27 cellular contexts compared by ENCODE assay signal in the genomic region with DNA sequence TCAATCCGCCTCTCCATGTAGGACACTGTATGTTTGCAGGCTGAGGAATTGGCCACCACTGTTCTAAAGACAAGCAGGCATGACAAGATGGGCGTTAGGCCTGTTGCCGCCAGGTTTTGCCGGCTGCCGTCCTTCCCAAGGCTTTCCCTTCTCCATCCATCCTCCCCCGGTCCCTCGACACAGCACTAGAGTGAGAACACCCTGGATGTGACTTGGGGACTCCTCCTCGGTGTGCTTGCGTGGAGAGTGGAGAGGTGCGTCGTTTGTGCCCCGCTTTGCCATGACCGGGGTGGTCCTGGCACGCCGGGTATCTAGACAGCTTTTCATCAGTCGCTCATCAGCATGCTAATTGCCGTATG.
DNase-seq lines count a peak whose midpoint lies in the region; ATAC-seq and TF ChIP-seq lines count a peak whose summit lies in the region.
"Had no signal": no experiment of that assay in that cellular context is flagged by ENCODE, and none has a peak within 500 bp of the region (broad histone marks: within the 10 kb centered on the region; RNA-seq: fewer than 3 reads in every experiment).

No MANE protein-coding gene starts in this region.

- no peak for TF ChIP-seq CTCF in upper lobe of right lung (IDR thresholded peaks at IDR 0.05)
- no peak for TF ChIP-seq CTCF in activated CD8-positive, alpha-beta T cell treated with anti-CD3 and anti-CD28 coated beads for 36 hours (IDR thresholded peaks at IDR 0.05)

- peaks cover 22% of the 10 kb centered on the region for H3K36me3 Mint-ChIP-seq in activated CD8-positive, alpha-beta T cell treated with anti-CD3 and anti-CD28 coated beads for 36 hours (ENCODE audit: low read depth)
- H3K36me3 Mint-ChIP-seq: natural killer cell had no signal

- CTCF ChIA-PET in activated CD8-positive, alpha-beta T cell treated with anti-CD3 and anti-CD28 coated beads for 36 hours (lab: Charles Lee): no interaction called here

- peak overlapping the region; percentile 26 for H3K27ac ChIP-seq in ectodermal cell (ENCODE audit: insufficient read depth, low read depth, low read length, poor library complexity, severe bottlenecking)
- no peak overlapping the region for H3K27ac ChIP-seq in upper lobe of right lung
- H3K27ac ChIP-seq: foreskin keratinocyte, parathyroid adenoma, upper lobe of left lung, WERI-Rb-1 had no signal

- DNase-seq in cardiac septum (ENCODE audit: low spot score) (peak; percentile 51), Right ventricle myocardium superior (no peak), occipital lobe (lab: John Stamatoyannopoulos, UW) (peak; percentile 52), upper lobe of right lung (peak; percentile 51), NOMO-1 treated with dmso at 0.1 percent for 144 hours (lab: John Stamatoyannopoulos, UW; ENCODE audit: unreplicated experiment) (no peak), H4 (ENCODE audit: low spot score) (no peak)
- no peak for DNase-seq in activated CD8-positive, alpha-beta T cell treated with anti-CD3 and anti-CD28 coated beads for 36 hours
- DNase-seq: 8988T; activated CD4-positive, alpha-beta T cell treated with anti-CD3 and anti-CD28 coated beads, Interleukin-2, amount 50 U/mL, for 1 hour; activated CD8-positive, alpha-beta memory T cell treated with anti-CD3 and anti-CD28 coated beads, Interleukin-2, amount 50 U/mL, for 4 hours; effector CD8-positive, alpha-beta T cell; foreskin keratinocyte; GDM1; GOT3; immature natural killer cell; natural killer cell; NCI-H1048; NCI-H187; NCI-H2171 treated with DMSO at 0.1 percent for 48 hours; stimulated activated CD8-positive, alpha-beta memory T cell treated with anti-CD3 and anti-CD28 coated beads, Interleukin-4, amount 100 ng/mL, for 48 hours; upper lobe of left lung; WERI-Rb-1 had no signal

- H3K4me1 ChIP-seq in ectodermal cell (ENCODE audit: control insufficient read depth, insufficient read depth, low read length) (peaks cover 10% of the 10 kb centered on the region), upper lobe of right lung (no peaks in the 10 kb centered on the region)
- H3K4me1 ChIP-seq: foreskin keratinocyte, parathyroid adenoma, upper lobe of left lung had no signal

- H3K4me1 Mint-ChIP-seq in activated CD8-positive, alpha-beta T cell treated with anti-CD3 and anti-CD28 coated beads for 36 hours (ENCODE audit: low read depth): peaks cover 4% of the 10 kb centered on the region
- H3K4me1 Mint-ChIP-seq: activated T-helper 17 cell treated with anti-CD3 and anti-CD28 coated beads, Interleukin-2, amount 50 U/mL, for 72 hours had no signal

- ATAC-seq in Right ventricle myocardium superior (ENCODE audit: poor library complexity) (no peak), upper lobe of right lung (no peak)
- no peak for ATAC-seq in activated CD8-positive, alpha-beta T cell treated with anti-CD3 and anti-CD28 coated beads for 36 hours
- ATAC-seq: activated naive CD4-positive, alpha-beta T cell treated with anti-CD3 and anti-CD28 coated beads, Interleukin-2, amount 50 U/mL, for 72 hours; activated T-helper 17 cell treated with anti-CD3 and anti-CD28 coated beads, Interleukin-2, amount 50 U/mL, for 72 hours; foreskin keratinocyte; natural killer cell had no signal

- intact Hi-C loops in cardiac septum (cut with DNase I): no loop called here
- intact Hi-C loops in Right ventricle myocardium superior (cut with DNase I): no loop called here
- intact Hi-C loops in upper lobe of right lung (cut with DNase I): no loop called here
- intact Hi-C loops in activated CD8-positive, alpha-beta T cell treated with anti-CD3 and anti-CD28 coated beads for 36 hours (cut with micrococcal nuclease): no loop called here

- 87 to 89% methylated on average over 17 of the region's 17 CpGs for WGBS in ectodermal cell, 2 experiments

- no peak overlapping the region for H3K4me3 Mint-ChIP-seq in activated CD8-positive, alpha-beta T cell treated with anti-CD3 and anti-CD28 coated beads for 36 hours
- H3K4me3 Mint-ChIP-seq: activated T-helper 17 cell treated with anti-CD3 and anti-CD28 coated beads, Interleukin-2, amount 50 U/mL, for 72 hours; B cell; immature natural killer cell; natural killer cell had no signal

- H3K27me3 Mint-ChIP-seq in activated CD8-positive, alpha-beta T cell treated with anti-CD3 and anti-CD28 coated beads for 36 hours: no peaks in the 10 kb centered on the region
- H3K27me3 Mint-ChIP-seq: activated T-helper 17 cell treated with anti-CD3 and anti-CD28 coated beads, Interleukin-2, amount 50 U/mL, for 72 hours; B cell had no signal

- H3K4me3 ChIP-seq in ectodermal cell (ENCODE audit: insufficient read depth, low read depth, low read length): no peak overlapping the region
- no peak overlapping the region for H3K4me3 ChIP-seq in upper lobe of right lung
- H3K4me3 ChIP-seq: upper lobe of left lung had no signal

- peaks cover 1% of the 10 kb centered on the region for H3K9me3 Mint-ChIP-seq in activated CD8-positive, alpha-beta T cell treated with anti-CD3 and anti-CD28 coated beads for 36 hours
- H3K9me3 Mint-ChIP-seq: immature natural killer cell, natural killer cell had no signal

- no peaks in the 10 kb centered on the region for H3K27me3 ChIP-seq in ectodermal cell (ENCODE audit: control insufficient read depth, insufficient read depth, low read length, poor library complexity, severe bottlenecking)
- H3K27me3 ChIP-seq in upper lobe of right lung: no peaks in the 10 kb centered on the region
- H3K27me3 ChIP-seq: foreskin keratinocyte, upper lobe of left lung had no signal

- POLR2A ChIA-PET in activated CD8-positive, alpha-beta T cell treated with anti-CD3 and anti-CD28 coated beads for 36 hours (lab: Charles Lee): no interaction called here

- no peaks in the 10 kb centered on the region for H3K36me3 ChIP-seq in ectodermal cell (ENCODE audit: control insufficient read depth, insufficient read depth, low read length)
- H3K36me3 ChIP-seq in upper lobe of right lung: no peaks in the 10 kb centered on the region

- H3K9me3 ChIP-seq in ectodermal cell (ENCODE audit: control insufficient read depth, low read length): peaks cover 3% of the 10 kb centered on the region
- H3K9me3 ChIP-seq in upper lobe of right lung: no peaks in the 10 kb centered on the region
- H3K9me3 ChIP-seq: upper lobe of left lung had no signal

- no peak overlapping the region for H3K27ac Mint-ChIP-seq in activated CD8-positive, alpha-beta T cell treated with anti-CD3 and anti-CD28 coated beads for 36 hours
- H3K27ac Mint-ChIP-seq: activated T-helper 17 cell treated with anti-CD3 and anti-CD28 coated beads, Interleukin-2, amount 50 U/mL, for 72 hours; B cell had no signal

Comparison
In these comparisons a context has a peak if more than half of its experiments do, and no peak if none do; other contexts are left out.
1. DNase-seq: peak in cardiac septum (single experiment), occipital lobe (single experiment) and upper lobe of right lung (single experiment); none in Right ventricle myocardium superior (single experiment), NOMO-1 treated with dmso at 0.1 percent for 144 hours (single experiment), H4 (single experiment) and activated CD8-positive, alpha-beta T cell treated with anti-CD3 and anti-CD28 coated beads for 36 hours (single experiment).